8 cellular contexts compared by ENCODE assay signal in the genomic region with DNA sequence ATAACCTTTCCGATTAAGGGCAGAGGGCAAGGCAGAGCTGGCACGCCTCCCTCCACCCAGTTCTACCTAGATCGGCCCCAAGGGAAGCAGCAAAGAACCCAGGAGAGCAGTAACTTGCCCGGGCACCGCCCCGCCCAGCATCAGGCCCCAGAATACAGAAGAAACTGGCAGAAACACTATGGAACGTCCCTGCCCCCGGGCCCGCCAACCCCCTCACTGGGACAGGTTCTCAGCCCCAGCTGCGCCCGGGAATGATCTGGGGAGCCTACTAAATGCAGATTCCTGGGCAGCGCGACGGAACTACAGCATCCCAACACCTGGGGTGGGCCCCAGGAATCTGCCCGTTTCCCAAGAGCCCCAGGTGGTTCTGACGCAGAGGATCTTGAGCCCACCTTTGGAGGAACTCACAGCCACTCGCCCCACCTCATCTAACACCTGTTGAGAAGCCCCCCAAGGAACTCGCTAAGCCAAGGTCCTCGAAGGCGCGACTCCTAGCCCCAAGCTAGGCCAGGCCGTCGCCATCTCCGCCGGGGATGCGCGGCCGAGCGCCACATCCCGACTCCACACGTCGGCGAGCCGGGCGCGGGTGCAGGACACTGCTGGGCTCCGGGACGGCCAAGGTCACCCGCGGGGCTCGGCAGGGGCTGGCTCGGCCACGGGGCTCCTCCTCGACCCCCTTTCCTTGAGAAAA. TPM values are rescaled to one million over a fixed set of nuclear protein-coding genes. Genes with fewer than 3 reads are reported as not detected.
DNase-seq lines count a peak whose midpoint lies in the region; ATAC-seq and TF ChIP-seq lines count a peak whose summit lies in the region.

No MANE protein-coding gene starts in this region.

- no peak for DNase-seq in HFF-Myc (ENCODE audit: extremely low read depth, low read depth)
- DNase-seq in WTC11 (ENCODE audit: low spot score): peak; percentile 54
- DNase-seq in glutamatergic neuron: peak; percentile 42
- DNase-seq in NOMO-1 (lab: John Stamatoyannopoulos, UW; ENCODE audit: unreplicated experiment in 2 of 2): no peak

- H3K9me3 ChIP-seq in parathyroid adenoma (ENCODE audit: control insufficient read depth, low read length): no peaks in the 10 kb centered on the region

- no peaks in the 10 kb centered on the region for H3K27me3 ChIP-seq in parathyroid adenoma (ENCODE audit: control insufficient read depth, insufficient read depth, low read length)

- POLR2A ChIA-PET in WTC11 (lab: Charles Lee): interaction anchor here (1.6 to 2.0 kb wide), 3 partner anchors 34 to 87 kb away, joined by 3 to 5 read pairs (median 4); partner anchors contain the start of gene MGRN1

- ATAC-seq in WTC11 (peak; percentile 8), HG03571 (IDR thresholded peaks at IDR 0.05; ENCODE audit: unreplicated experiment) (no peak), GM21447 (IDR thresholded peaks at IDR 0.05; ENCODE audit: unreplicated experiment) (no peak), HG02840 (IDR thresholded peaks at IDR 0.05; ENCODE audit: low FRiP score, unreplicated experiment) (no peak)

- H2AFZ ChIP-seq in parathyroid adenoma: peak overlapping the region; percentile 96

- no peak for TF ChIP-seq CTCF in HFF-Myc (IDR thresholded peaks at IDR 0.05; ENCODE audit: low read depth, low read length, missing control alignments)
- no peak for TF ChIP-seq CTCF in WTC11 (IDR thresholded peaks at IDR 0.05)
- TF ChIP-seq CTCF in glutamatergic neuron (IDR thresholded peaks at IDR 0.05; ENCODE audit: partially characterized antibody, unreplicated experiment): no peak
- TF ChIP-seq CTCF in parathyroid adenoma (IDR thresholded peaks at IDR 0.05): no peak

- peak overlapping the region; percentile 73 for H3K27ac ChIP-seq in parathyroid adenoma

- H3K27ac Mint-ChIP-seq in WTC11: peak overlapping the region; percentile 65; the same call in 1 of the 2 replicates
- peak overlapping the region; percentile 77 for H3K27ac Mint-ChIP-seq in glutamatergic neuron (ENCODE audit: unreplicated experiment)

- peaks cover 30% of the 10 kb centered on the region for H3K4me1 Mint-ChIP-seq in WTC11
- H3K4me1 Mint-ChIP-seq in glutamatergic neuron (ENCODE audit: low read depth, unreplicated experiment): peaks cover 11% of the 10 kb centered on the region

- peak overlapping the region; percentile 47 for H3K9ac ChIP-seq in parathyroid adenoma

- peak overlapping the region; percentile 70 for H3K4me2 ChIP-seq in parathyroid adenoma (ENCODE audit: low read length)

- no peaks in the 10 kb centered on the region for H3K36me3 ChIP-seq in parathyroid adenoma (ENCODE audit: control insufficient read depth, insufficient read depth, low read length)

- H3K27me3 Mint-ChIP-seq in WTC11 (ENCODE audit: low read depth) (peaks cover 32% of the 10 kb centered on the region), glutamatergic neuron (ENCODE audit: unreplicated experiment) (peaks cover 8% of the 10 kb centered on the region)

- peaks cover 2% of the 10 kb centered on the region for H3K79me2 ChIP-seq in parathyroid adenoma

- H3K4me1 ChIP-seq in parathyroid adenoma: peaks cover 7% of the 10 kb centered on the region

- H3K4me3 ChIP-seq in HFF-Myc (replicated peaks; ENCODE audit: low read depth, low read length) (peak overlapping the region; percentile 50), parathyroid adenoma (ENCODE audit: low read depth, low read length) (peak overlapping the region; percentile 78)

- H3K9me3 Mint-ChIP-seq in WTC11 (peaks cover 14% of the 10 kb centered on the region), glutamatergic neuron (ENCODE audit: unreplicated experiment) (peaks cover 17% of the 10 kb centered on the region)

- CTCF ChIA-PET in WTC11 (lab: Charles Lee): interaction anchor here (0.8 to 4.0 kb wide), 5 partner anchors 11 to 87 kb away, joined by 4 to 20 read pairs (median 8); partner anchors contain the start of gene MGRN1

- H3K36me3 Mint-ChIP-seq in WTC11 (peaks cover 39% of the 10 kb centered on the region), glutamatergic neuron (ENCODE audit: unreplicated experiment) (peaks cover 14% of the 10 kb centered on the region)

- H3K4me3 Mint-ChIP-seq in WTC11 (peak overlapping the region; percentile 80), glutamatergic neuron (ENCODE audit: unreplicated experiment) (peak overlapping the region; percentile 86)

TF ChIP-seq in WTC11, 78 proteins besides CTCF, POLR2A, EP300 and RAD21 (continues in another document):
- TF ChIP-seq, protein P1, sequence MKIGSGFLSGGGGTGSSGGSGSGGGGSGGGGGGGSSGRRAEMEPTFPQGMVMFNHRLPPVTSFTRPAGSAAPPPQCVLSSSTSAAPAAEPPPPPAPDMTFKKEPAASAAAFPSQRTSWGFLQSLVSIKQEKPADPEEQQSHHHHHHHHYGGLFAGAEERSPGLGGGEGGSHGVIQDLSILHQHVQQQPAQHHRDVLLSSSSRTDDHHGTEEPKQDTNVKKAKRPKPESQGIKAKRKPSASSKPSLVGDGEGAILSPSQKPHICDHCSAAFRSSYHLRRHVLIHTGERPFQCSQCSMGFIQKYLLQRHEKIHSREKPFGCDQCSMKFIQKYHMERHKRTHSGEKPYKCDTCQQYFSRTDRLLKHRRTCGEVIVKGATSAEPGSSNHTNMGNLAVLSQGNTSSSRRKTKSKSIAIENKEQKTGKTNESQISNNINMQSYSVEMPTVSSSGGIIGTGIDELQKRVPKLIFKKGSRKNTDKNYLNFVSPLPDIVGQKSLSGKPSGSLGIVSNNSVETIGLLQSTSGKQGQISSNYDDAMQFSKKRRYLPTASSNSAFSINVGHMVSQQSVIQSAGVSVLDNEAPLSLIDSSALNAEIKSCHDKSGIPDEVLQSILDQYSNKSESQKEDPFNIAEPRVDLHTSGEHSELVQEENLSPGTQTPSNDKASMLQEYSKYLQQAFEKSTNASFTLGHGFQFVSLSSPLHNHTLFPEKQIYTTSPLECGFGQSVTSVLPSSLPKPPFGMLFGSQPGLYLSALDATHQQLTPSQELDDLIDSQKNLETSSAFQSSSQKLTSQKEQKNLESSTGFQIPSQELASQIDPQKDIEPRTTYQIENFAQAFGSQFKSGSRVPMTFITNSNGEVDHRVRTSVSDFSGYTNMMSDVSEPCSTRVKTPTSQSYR (CRISPR knock-in tag; IDR thresholded peaks at IDR 0.05): no peak
- TF ChIP-seq RELA (CRISPR knock-in tag; IDR thresholded peaks at IDR 0.05; ENCODE audit: borderline replicate concordance) (no peak), ESRRA (CRISPR knock-in tag; IDR thresholded peaks at IDR 0.05; ENCODE audit: borderline replicate concordance) (no peak), GTF2I (CRISPR knock-in tag; conservative IDR thresholded peaks at IDR 0.05) (no peak), E2F4 (CRISPR knock-in tag; IDR thresholded peaks at IDR 0.05; ENCODE audit: borderline replicate concordance, low read depth) (no peak), ZNF532 (CRISPR knock-in tag; IDR thresholded peaks at IDR 0.05; ENCODE audit: borderline replicate concordance) (no peak), TP53 (CRISPR knock-in tag; IDR thresholded peaks at IDR 0.05) (no peak), ZNF317 (CRISPR knock-in tag; IDR thresholded peaks at IDR 0.05; ENCODE audit: borderline replicate concordance, low read depth) (no peak), EMX1 (CRISPR knock-in tag; IDR thresholded peaks at IDR 0.05) (no peak), SOX15 (CRISPR knock-in tag; IDR thresholded peaks at IDR 0.05) (no peak)
- TF ChIP-seq, protein P2, sequence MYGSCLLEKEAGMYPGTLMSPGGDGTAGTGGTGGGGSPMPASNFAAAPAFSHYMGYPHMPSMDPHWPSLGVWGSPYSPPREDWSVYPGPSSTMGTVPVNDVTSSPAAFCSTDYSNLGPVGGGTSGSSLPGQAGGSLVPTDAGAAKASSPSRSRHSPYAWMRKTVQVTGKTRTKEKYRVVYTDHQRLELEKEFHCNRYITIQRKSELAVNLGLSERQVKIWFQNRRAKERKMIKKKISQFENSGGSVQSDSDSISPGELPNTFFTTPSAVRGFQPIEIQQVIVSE (CRISPR knock-in tag; IDR thresholded peaks at IDR 0.05; ENCODE audit: borderline replicate concordance): no peak

RNA-seq across cellular contexts. Expression of gene CDIP1, which starts 1.1 kb away (rescaled TPM):
- total RNA-seq in WTC11 (2021) (68.9 to 79.2 TPM (median 78.9 TPM) in 3 replicates), glutamatergic neuron (ENCODE audit: unreplicated experiment) (51.6 TPM)

RNA-seq across cellular contexts. Expression of gene C16orf96, which starts 18.6 kb away (rescaled TPM):
- 1.3 to 2.1 TPM (median 1.5 TPM) in 3 replicates for total RNA-seq in WTC11 (2021)
- 0.83 TPM for total RNA-seq in glutamatergic neuron (ENCODE audit: unreplicated experiment)

Comparison
In these comparisons a context has a peak if more than half of its experiments do, and no peak if none do; other contexts are left out.
1. DNase-seq: peak in WTC11 (single experiment) and glutamatergic neuron (single experiment); none in HFF-Myc (single experiment) and NOMO-1 (0 of 2).